In the genomic region with DNA sequence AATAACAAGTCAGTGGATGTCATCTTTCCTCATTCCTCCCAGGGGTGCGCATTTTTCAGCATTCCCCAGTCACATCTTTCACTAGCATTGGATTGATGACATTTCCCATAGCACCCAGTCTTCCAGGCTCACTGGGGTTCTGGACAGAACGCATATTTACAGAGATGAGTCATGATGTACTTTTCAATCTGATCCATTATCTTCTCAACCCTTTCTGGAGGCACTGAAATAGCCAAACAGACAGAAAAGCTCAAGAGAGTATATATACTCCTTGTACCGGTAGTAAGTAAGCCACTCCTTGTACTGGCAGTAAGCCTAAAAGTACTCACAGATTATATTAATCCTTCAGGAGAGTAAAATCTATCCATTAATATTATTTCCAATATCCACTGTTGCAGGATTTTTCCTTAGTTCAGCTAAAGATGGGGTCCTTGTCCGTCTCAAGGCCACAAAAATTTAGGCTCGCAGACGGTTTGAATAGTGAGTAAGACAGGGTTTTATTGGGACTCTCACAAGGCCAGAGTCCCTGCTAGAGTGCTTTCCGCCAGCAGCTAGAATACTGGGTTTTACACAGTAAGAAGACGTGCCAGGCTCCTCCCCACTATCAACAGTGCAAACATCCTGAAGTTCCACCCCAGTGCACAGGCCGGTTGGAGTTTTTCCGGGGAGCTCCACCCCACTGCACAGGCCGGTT, we compare ENCODE assay signal across 10 cellular contexts.
DNase-seq lines count a peak whose midpoint lies in the region; ATAC-seq and TF ChIP-seq lines count a peak whose summit lies in the region.
"Had no signal": no experiment of that assay in that cellular context is flagged by ENCODE, and none has a peak within 500 bp of the region (broad histone marks: within the 10 kb centered on the region; RNA-seq: fewer than 3 reads in every experiment).

No MANE protein-coding gene starts in this region.

- H3K36me3 Mint-ChIP-seq in natural killer cell treated with Interleukin-12 subunit alpha and Interleukin-12 subunit beta and Interleukin-15 and Interleukin-18, amount 100 ng/mL, for 72 hours: no peaks in the 10 kb centered on the region
- H3K36me3 Mint-ChIP-seq: CD8-positive, alpha-beta memory T cell had no signal

- H3K36me3 ChIP-seq in brain microvascular endothelial cell (replicated peaks): no peaks in the 10 kb centered on the region
- no peaks in the 10 kb centered on the region for H3K36me3 ChIP-seq in lung (ENCODE audit: control insufficient read depth in 2 of 2, insufficient read depth in 2 of 2, low read length in 2 of 2)

- 57 to 71% methylated on average over 11 of the region's 11 CpGs for WGBS in lung, 2 donors

- H3K27me3 Mint-ChIP-seq in natural killer cell treated with Interleukin-12 subunit alpha and Interleukin-12 subunit beta and Interleukin-15 and Interleukin-18, amount 100 ng/mL, for 72 hours: no peaks in the 10 kb centered on the region
- H3K27me3 Mint-ChIP-seq: activated T-helper 17 cell treated with anti-CD3 and anti-CD28 coated beads, Interleukin-2, amount 50 U/mL, for 72 hours had no signal

- TF ChIP-seq CTCF in C4-2B (conservative IDR thresholded peaks at IDR 0.05) (no peak), brain microvascular endothelial cell (IDR thresholded peaks at IDR 0.05; ENCODE audit: low read depth, low read length, missing control alignments) (no peak), lung (IDR thresholded peaks at IDR 0.05; ENCODE audit: control extremely low read depth, extremely low read depth) (no peak)

- no peaks in the 10 kb centered on the region for H3K9me3 ChIP-seq in lung (ENCODE audit: control insufficient read depth in 2 of 2, insufficient read depth in 1 of 2, low read length in 1 of 2)

- H3K4me3 ChIP-seq in brain microvascular endothelial cell (ENCODE audit: low read depth, low read length) (no peak overlapping the region), lung (no peak overlapping the region)

- H3K27ac ChIP-seq in C4-2B: peak overlapping the region; percentile 73
- peak overlapping the region; percentile 58 for H3K27ac ChIP-seq in brain microvascular endothelial cell
- H3K27ac ChIP-seq in lung (ENCODE audit: low read depth in 1 of 2, low read length in 1 of 2): no peak overlapping the region

- DNase-seq in NCI-H146 (lab: John Stamatoyannopoulos, UW): peak; percentile 62
- peak; percentile 53 for DNase-seq in brain microvascular endothelial cell
- DNase-seq in lung (ENCODE audit: low spot score): peak; percentile 52
- no peak for DNase-seq in UCSD-AML1 (lab: John Stamatoyannopoulos, UW; ENCODE audit: unreplicated experiment)
- DNase-seq in natural killer cell treated with Interleukin-12 subunit alpha and Interleukin-12 subunit beta and Interleukin-15 and Interleukin-18, amount 100 ng/mL, for 72 hours (ENCODE audit: low spot score): no peak
- DNase-seq: CD8-positive, alpha-beta memory T cell had no signal

- H3K4me3 Mint-ChIP-seq in natural killer cell treated with Interleukin-12 subunit alpha and Interleukin-12 subunit beta and Interleukin-15 and Interleukin-18, amount 100 ng/mL, for 72 hours: no peak overlapping the region
- H3K4me3 Mint-ChIP-seq: activated T-helper 17 cell treated with anti-CD3 and anti-CD28 coated beads, Interleukin-2, amount 50 U/mL, for 72 hours; CD8-positive, alpha-beta memory T cell had no signal

- in situ Hi-C loops in brain microvascular endothelial cell (cut with HindIII; ENCODE audit: low pct_ligation_motif_present, low sequenced_read_pairs): no loop called here

- no peaks in the 10 kb centered on the region for H3K4me1 ChIP-seq in lung (ENCODE audit: control insufficient read depth in 2 of 2, insufficient read depth in 2 of 2, low read length in 2 of 2)

- ATAC-seq in lung (ENCODE audit: insufficient read depth, low FRiP score) (no peak), GM21381 (IDR thresholded peaks at IDR 0.05; ENCODE audit: unreplicated experiment) (no peak), GM21737 (IDR thresholded peaks at IDR 0.05; ENCODE audit: unreplicated experiment) (no peak)
- ATAC-seq in natural killer cell treated with Interleukin-12 subunit alpha and Interleukin-12 subunit beta and Interleukin-15 and Interleukin-18, amount 100 ng/mL, for 72 hours: no peak
- ATAC-seq: activated T-helper 17 cell treated with anti-CD3 and anti-CD28 coated beads, Interleukin-2, amount 50 U/mL, for 72 hours had no signal

- no peaks in the 10 kb centered on the region for H3K9me3 Mint-ChIP-seq in natural killer cell treated with Interleukin-12 subunit alpha and Interleukin-12 subunit beta and Interleukin-15 and Interleukin-18, amount 100 ng/mL, for 72 hours
- H3K9me3 Mint-ChIP-seq: activated T-helper 17 cell treated with anti-CD3 and anti-CD28 coated beads, Interleukin-2, amount 50 U/mL, for 72 hours; CD8-positive, alpha-beta memory T cell had no signal

- H3K4me1 Mint-ChIP-seq in natural killer cell treated with Interleukin-12 subunit alpha and Interleukin-12 subunit beta and Interleukin-15 and Interleukin-18, amount 100 ng/mL, for 72 hours (ENCODE audit: low read depth in 2 of 2): no peaks in the 10 kb centered on the region
- H3K4me1 Mint-ChIP-seq: activated T-helper 17 cell treated with anti-CD3 and anti-CD28 coated beads, Interleukin-2, amount 50 U/mL, for 72 hours; CD8-positive, alpha-beta memory T cell had no signal

- no peak overlapping the region for H3K27ac Mint-ChIP-seq in natural killer cell treated with Interleukin-12 subunit alpha and Interleukin-12 subunit beta and Interleukin-15 and Interleukin-18, amount 100 ng/mL, for 72 hours
- H3K27ac Mint-ChIP-seq: activated T-helper 17 cell treated with anti-CD3 and anti-CD28 coated beads, Interleukin-2, amount 50 U/mL, for 72 hours; CD8-positive, alpha-beta memory T cell had no signal

- H3K27me3 ChIP-seq in brain microvascular endothelial cell (replicated peaks) (no peaks in the 10 kb centered on the region), lung (ENCODE audit: control insufficient read depth, insufficient read depth) (no peaks in the 10 kb centered on the region)

Comparison
In these comparisons a context has a peak if more than half of its experiments do, and no peak if none do; other contexts are left out.
1. H3K27ac ChIP-seq: peak in C4-2B (single experiment) and brain microvascular endothelial cell (single experiment); none in lung (0 of 2).
2. DNase-seq: peak in NCI-H146 (single experiment), brain microvascular endothelial cell (single experiment) and lung (single experiment); none in UCSD-AML1 (single experiment) and natural killer cell treated with Interleukin-12 subunit alpha and Interleukin-12 subunit beta and Interleukin-15 and Interleukin-18, amount 100 ng/mL, for 72 hours (single experiment).